In the genomic region with DNA sequence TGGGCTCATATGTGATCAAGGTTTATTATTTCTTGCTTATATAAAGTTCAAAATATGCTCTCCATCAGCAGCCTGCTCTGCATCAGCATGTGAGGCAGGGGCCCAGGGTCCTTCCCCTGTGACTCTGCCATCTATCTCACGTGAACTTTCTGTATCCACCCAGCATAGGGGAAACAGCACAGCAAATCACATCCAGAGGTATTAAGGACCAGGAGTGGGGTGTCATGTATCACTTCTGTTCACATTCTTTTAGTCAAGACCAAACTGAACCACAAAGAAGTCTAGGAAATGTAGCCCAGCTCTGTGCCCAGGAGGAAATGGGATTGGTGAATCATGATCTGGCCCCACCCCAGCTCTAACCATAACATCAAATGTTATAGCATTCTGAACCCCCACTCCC, we compare ENCODE assay signal across 27 cellular contexts.
"Had no signal": no experiment of that assay in that cellular context is flagged by ENCODE, and none has a peak within 500 bp of the region (broad histone marks: within the 10 kb centered on the region; RNA-seq: fewer than 3 reads in every experiment).

No MANE protein-coding gene starts in this region.

- H3K27ac Mint-ChIP-seq: activated CD4-positive, alpha-beta memory T cell treated with anti-CD3 and anti-CD28 coated beads, Interleukin-2, amount 10 ng/mL, durations not matched to agents 7 days and 5 days; activated CD4-positive, alpha-beta T cell treated with anti-CD3 and anti-CD28 coated beads for 36 hours; activated CD4-positive, alpha-beta T cell treated with anti-CD3 and anti-CD28 coated beads, Interleukin-2, amount 10 ng/mL, durations not matched to agents 7 days and 5 days; activated naive CD8-positive, alpha-beta T cell; activated T-cell treated with anti-CD3 and anti-CD28 coated beads, Interleukin-2, amount 50 U/mL, for 24 hours; activated T-cell treated with anti-CD3 and anti-CD28 coated beads, Interleukin-2, amount 50 U/mL, for 72 hours; effector memory CD8-positive, alpha-beta T cell had no signal

- H3K4me3 Mint-ChIP-seq: activated CD4-positive, alpha-beta memory T cell treated with anti-CD3 and anti-CD28 coated beads, Interleukin-2, amount 10 ng/mL, durations not matched to agents 7 days and 5 days; activated CD4-positive, alpha-beta T cell treated with anti-CD3 and anti-CD28 coated beads for 36 hours; activated CD4-positive, alpha-beta T cell treated with anti-CD3 and anti-CD28 coated beads, Interleukin-2, amount 10 ng/mL, durations not matched to agents 7 days and 5 days; activated naive CD8-positive, alpha-beta T cell; activated T-cell treated with anti-CD3 and anti-CD28 coated beads, Interleukin-2, amount 50 U/mL, for 24 hours; activated T-cell treated with anti-CD3 and anti-CD28 coated beads, Interleukin-2, amount 50 U/mL, for 72 hours; effector memory CD8-positive, alpha-beta T cell had no signal

- H3K4me3 ChIP-seq: esophagus muscularis mucosa, gastrocnemius medialis had no signal

- ATAC-seq: activated CD4-positive, alpha-beta T cell treated with anti-CD3 and anti-CD28 coated beads for 36 hours; activated T-cell treated with anti-CD3 and anti-CD28 coated beads, Interleukin-2, amount 50 U/mL, for 72 hours; effector memory CD8-positive, alpha-beta T cell; foreskin keratinocyte; gastrocnemius medialis had no signal

- H3K36me3 ChIP-seq: esophagus muscularis mucosa, gastrocnemius medialis had no signal

- H3K4me1 Mint-ChIP-seq: activated CD4-positive, alpha-beta memory T cell treated with anti-CD3 and anti-CD28 coated beads, Interleukin-2, amount 10 ng/mL, durations not matched to agents 7 days and 5 days; activated CD4-positive, alpha-beta T cell treated with anti-CD3 and anti-CD28 coated beads for 36 hours; activated CD4-positive, alpha-beta T cell treated with anti-CD3 and anti-CD28 coated beads, Interleukin-2, amount 10 ng/mL, durations not matched to agents 7 days and 5 days had no signal

- H3K4me1 ChIP-seq: esophagus muscularis mucosa, foreskin keratinocyte had no signal

- DNase-seq: activated CD4-positive, alpha-beta memory T cell treated with anti-CD3 and anti-CD28 coated beads, Interleukin-2, amount 10 ng/mL, durations not matched to agents 7 days and 5 days; activated CD4-positive, alpha-beta T cell treated with anti-CD3 and anti-CD28 coated beads for 36 hours; activated CD4-positive, alpha-beta T cell treated with anti-CD3 and anti-CD28 coated beads, Interleukin-2, amount 10 ng/mL, durations not matched to agents 7 days and 5 days; activated CD4-positive, alpha-beta T cell treated with anti-CD3 and anti-CD28 coated beads, Interleukin-2, amount 50 U/mL, for 4 hours; activated CD4-positive, CD25-positive, alpha-beta regulatory T cell; activated CD4-positive, CD25-positive, alpha-beta regulatory T cell treated with anti-CD3 and anti-CD28 coated beads, Interleukin-2, amount 50 U/mL, for 72 hours; activated CD8-positive, alpha-beta memory T cell treated with anti-CD3 and anti-CD28 coated beads, Interleukin-2, amount 50 U/mL, for 48 hours; activated gamma-delta T cell; activated naive CD4-positive, alpha-beta T cell; activated naive CD4-positive, alpha-beta T cell treated with anti-CD3 and anti-CD28 coated beads, Interleukin-2, amount 50 U/mL, for 16 hours; activated T-cell treated with anti-CD3 and anti-CD28 coated beads for 4 hours; activated T-cell treated with anti-CD3 and anti-CD28 coated beads, Interleukin-2, amount 50 U/mL, for 24 hours; activated T-cell treated with anti-CD3 and anti-CD28 coated beads, Interleukin-2, amount 50 U/mL, for 72 hours; amniotic stem cell; anterior cingulate cortex; caudate nucleus; cortex of kidney; dermis blood vessel endothelial cell; effector CD4-positive, alpha-beta T cell; effector memory CD8-positive, alpha-beta T cell; erythroblast; foreskin keratinocyte; gastrocnemius medialis; glutamatergic neuron; T-helper 2 cell had no signal

- H3K36me3 Mint-ChIP-seq: activated naive CD8-positive, alpha-beta T cell had no signal

- H3K27me3 Mint-ChIP-seq: activated CD4-positive, alpha-beta T cell treated with anti-CD3 and anti-CD28 coated beads for 36 hours; activated CD4-positive, alpha-beta T cell treated with anti-CD3 and anti-CD28 coated beads, Interleukin-2, amount 10 ng/mL, durations not matched to agents 7 days and 5 days; activated naive CD8-positive, alpha-beta T cell had no signal

- H3K27me3 ChIP-seq: esophagus muscularis mucosa, foreskin keratinocyte, gastrocnemius medialis had no signal

- H3K9me3 ChIP-seq: gastrocnemius medialis had no signal

- H3K27ac ChIP-seq: esophagus muscularis mucosa, foreskin keratinocyte, gastrocnemius medialis had no signal
